Comparison of ENCODE assay signal across 21 cellular contexts in the genomic region with DNA sequence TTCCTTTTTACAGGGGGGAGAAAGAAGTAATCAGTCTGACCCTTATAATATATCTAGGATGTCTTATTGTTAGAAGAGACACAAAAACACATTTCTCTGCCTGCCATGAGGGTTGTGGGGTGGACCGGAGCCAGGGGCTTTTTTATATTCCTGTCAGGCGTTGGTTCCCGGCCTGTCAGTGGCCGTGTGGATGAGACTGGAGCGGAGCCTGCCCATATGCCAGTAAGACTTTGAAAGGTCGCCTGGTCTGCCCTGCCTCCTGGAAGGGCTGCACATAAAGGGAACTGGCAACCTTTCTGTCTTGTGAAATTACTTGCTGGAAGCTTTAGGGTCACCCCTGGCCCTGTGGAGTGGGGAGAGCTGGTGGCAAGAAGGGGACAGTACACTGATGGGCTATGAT.
DNase-seq lines count a peak whose midpoint lies in the region; ATAC-seq and TF ChIP-seq lines count a peak whose summit lies in the region.
"Had no signal": no experiment of that assay in that cellular context is flagged by ENCODE, and none has a peak within 500 bp of the region (broad histone marks: within the 10 kb centered on the region; RNA-seq: fewer than 3 reads in every experiment).

No MANE protein-coding gene starts in this region.

- H3K9me3 ChIP-seq in WERI-Rb-1 (ENCODE audit: severe bottlenecking) = no peaks in the 10 kb centered on the region
- H3K9me3 ChIP-seq: breast epithelium, esophagus squamous epithelium had no signal

- intact Hi-C loops in posterior cingulate gyrus (cut with DNase I) = no loop called here

- DNase-seq in NCI-H2171 treated with DMSO at 0.1 percent for 48 hours (lab: John Stamatoyannopoulos, UW) (peak; percentile 42), NCI-H2171 (lab: John Stamatoyannopoulos, UW) (no peak), WERI-Rb-1 (peak; percentile 53), globus pallidus (ENCODE audit: low spot score) (peak; percentile 71), posterior cingulate gyrus (peak in 9 of 10 donors; percentile 42 to 90 (median 57)), DMS153 treated with DMSO at 0.1 percent for 48 hours (lab: John Stamatoyannopoulos, UW; ENCODE audit: unreplicated experiment) (no peak)
- DNase-seq: activated CD4-positive, alpha-beta T cell treated with anti-CD3 and anti-CD28 coated beads for 48 hours; activated naive CD4-positive, alpha-beta T cell treated with anti-CD3 and anti-CD28 coated beads, Interleukin-2, amount 10 ng/mL, durations not matched to agents 7 days and 5 days; esophagus squamous epithelium; GF-D8; mesenchymal stem cell; NCI-H2081; NCI-H748 treated with DMSO at 0.1 percent for 48 hours; stimulated activated CD4-positive, alpha-beta T cell treated with anti-CD3 and anti-CD28 coated beads, Interleukin-12 subunit alpha, Interleukin-12 subunit beta, amount 100 ng/mL, for 4 hours; SW 1271 had no signal

- no peak overlapping the region for H3K4me3 ChIP-seq in WERI-Rb-1 (ENCODE audit: low read depth, low read length)
- H3K4me3 ChIP-seq: breast epithelium, esophagus squamous epithelium, GM12878, K562 had no signal

- no peaks in the 10 kb centered on the region for H3K27me3 ChIP-seq in WERI-Rb-1 (ENCODE audit: insufficient read depth, low read depth, severe bottlenecking)
- H3K27me3 ChIP-seq: breast epithelium, esophagus squamous epithelium had no signal

- ATAC-seq in HG02763 (IDR thresholded peaks at IDR 0.05; ENCODE audit: unreplicated experiment) (no peak), HG03439 (IDR thresholded peaks at IDR 0.05; ENCODE audit: unreplicated experiment) (no peak)
- ATAC-seq: GM12878, K562 had no signal

- H3K27ac ChIP-seq in WERI-Rb-1 = peak overlapping the region; percentile 62
- H3K27ac ChIP-seq: 22Rv1, esophagus squamous epithelium had no signal

- TF ChIP-seq CTCF in WERI-Rb-1 (IDR thresholded peaks at IDR 0.05; ENCODE audit: low read depth, low read length) = no peak

- H3K36me3 ChIP-seq in WERI-Rb-1 = no peaks in the 10 kb centered on the region
- H3K36me3 ChIP-seq: breast epithelium, esophagus squamous epithelium had no signal

Comparison
In these comparisons a context has a peak if more than half of its experiments do, and no peak if none do; other contexts are left out.
1. DNase-seq: peak in NCI-H2171 treated with DMSO at 0.1 percent for 48 hours (single experiment), WERI-Rb-1 (single experiment), globus pallidus (single experiment) and posterior cingulate gyrus (9 of 10); none in NCI-H2171 (single experiment) and DMS153 treated with DMSO at 0.1 percent for 48 hours (single experiment).